5 cellular contexts compared by ENCODE assay signal in genomic region chr3:38077073-38077472, GRCh38. TPM values are rescaled to one million over a fixed set of nuclear protein-coding genes. Genes with fewer than 3 reads are reported as not detected.
"Had no signal": no experiment of that assay in that cellular context is flagged by ENCODE, and none has a peak within 500 bp of the region (broad histone marks: within the 10 kb centered on the region; RNA-seq: fewer than 3 reads in every experiment).

No MANE protein-coding gene starts in this region.

RNA-seq across cellular contexts. Expression of gene DLEC1, which starts 38.1 kb away (rescaled TPM):
- total RNA-seq: endothelial cell of umbilical vein, epithelial cell of proximal tubule, foreskin keratinocyte, gastrocnemius medialis, glomerular endothelial cell had no signal
- polyA plus RNA-seq: endothelial cell of umbilical vein had no signal
